Comparison of ENCODE assay signal across 8 cellular contexts in genomic region chr3:57227204-57227929, GRCh38. TPM values are rescaled to one million over a fixed set of nuclear protein-coding genes. Genes with fewer than 3 reads are reported as not detected.
DNase-seq lines count a peak whose midpoint lies in the region; ATAC-seq and TF ChIP-seq lines count a peak whose summit lies in the region.

Gene APPL1, plus strand, starts transcription at chr3:57227729. Its CDS starts 155 bp downstream, at chr3:57227884.

- no peaks in the 10 kb centered on the region for H3K36me3 ChIP-seq in HUES64 (ENCODE audit: insufficient read depth, low read length)
- no peaks in the 10 kb centered on the region for H3K36me3 ChIP-seq in Peyer's patch
- no peaks in the 10 kb centered on the region for H3K36me3 ChIP-seq in esophagus squamous epithelium

- TF ChIP-seq POLR2A in Peyer's patch (IDR thresholded peaks at IDR 0.05) (peak; percentile 60 to 75), esophagus squamous epithelium (IDR thresholded peaks at IDR 0.05) (peak in 3 of 4 donors; percentile 56 to 87 (median 81))

- H3K4me1 ChIP-seq in HUES64 (ENCODE audit: insufficient read depth, low read length) (peaks cover 15% of the 10 kb centered on the region), Peyer's patch (peaks cover 0 to 22% (median 3%) of the 10 kb centered on the region in 4 donors), esophagus squamous epithelium (peaks cover 10 to 37% (median 17%) of the 10 kb centered on the region in 3 donors)

- peak; percentile 92 for ATAC-seq in GM21515 (IDR thresholded peaks at IDR 0.05; ENCODE audit: unreplicated experiment)

- TF ChIP-seq CTCF in Peyer's patch (IDR thresholded peaks at IDR 0.05) (no peak), esophagus squamous epithelium (IDR thresholded peaks at IDR 0.05) (no peak)

- intact Hi-C loops in esophagus squamous epithelium (cut with DNase I) = no loop called here

- H3K27me3 ChIP-seq in HUES64 (ENCODE audit: insufficient read depth, low read length) = peaks cover 18% of the 10 kb centered on the region; the same call in 1 of the 2 replicates
- H3K27me3 ChIP-seq in Peyer's patch = no peaks in the 10 kb centered on the region
- H3K27me3 ChIP-seq in esophagus squamous epithelium = no peaks in the 10 kb centered on the region

- DNase-seq in DMS153 treated with DMSO at 0.1 percent for 48 hours (lab: John Stamatoyannopoulos, UW; ENCODE audit: unreplicated experiment) (peak; percentile 30), Peyer's patch (peak; percentile 87 to 96 (median 95)), activated T-helper 1 cell treated with Interleukin-2 at 50 U/mL for 16 hours (ENCODE audit: low read depth) (peak; percentile 82), esophagus squamous epithelium (lab: John Stamatoyannopoulos, UW) (peak; percentile 18), myocyte (ENCODE audit: low read depth) (peak; percentile 94)
- DNase-seq in stimulated activated CD8-positive, alpha-beta memory T cell treated with anti-CD3 and anti-CD28 coated beads, Interleukin-7, amount 100 ng/mL, for 4 hours (ENCODE audit: low read depth in 2 of 2) = peak; percentile 57 to 84

- H3K9me3 ChIP-seq in HUES64 (ENCODE audit: insufficient read depth, low read depth, low read length) = no peaks in the 10 kb centered on the region
- H3K9me3 ChIP-seq in Peyer's patch = no peaks in the 10 kb centered on the region
- no peaks in the 10 kb centered on the region for H3K9me3 ChIP-seq in esophagus squamous epithelium

- H3K4me3 ChIP-seq in HUES64 (ENCODE audit: low read length) (peak within 1 kb of the TSS; percentile 98), Peyer's patch (peak within 1 kb of the TSS; percentile 90 to 98 (median 94)), esophagus squamous epithelium (peak within 1 kb of the TSS; percentile 77 to 96 (median 82))

- WGBS in HUES64 = 2% methylated on average over 71 of the region's 71 CpGs
- WGBS in esophagus squamous epithelium, 2 donors = 0 to 2% methylated on average over 7 to 9 of the region's 71 CpGs

- peak within 1 kb of the TSS; percentile 82 for H3K9ac ChIP-seq in HUES64 (ENCODE audit: low read depth, low read length)

- H3K27ac ChIP-seq in HUES64 (ENCODE audit: low read depth, low read length) (peak within 1 kb of the TSS; percentile 72), Peyer's patch (peak within 1 kb of the TSS; percentile 87 to 95 (median 92)), esophagus squamous epithelium (peak within 1 kb of the TSS; percentile 88 to 97 (median 95))

RNA-seq across cellular contexts. Expression of gene APPL1, which starts in this region (rescaled TPM):
- 19.6 TPM for polyA plus RNA-seq in HUES64 (2013, experiment 1 of 2)
- polyA plus RNA-seq in HUES64 (2013, experiment 2 of 2) = 18.8 TPM
- 10 to 100 TPM; 28.6 to 39.2 (median 33.0) TPM for total RNA-seq in Peyer's patch
- total RNA-seq in esophagus squamous epithelium = 10 to 100 TPM; 27.2 to 54.2 (median 41.4) TPM
- 35.7 and 42.9 TPM in 2 replicates for total RNA-seq in myocyte
- 9.3 TPM for polyA plus RNA-seq in myocyte (2012)

Comparison
In these comparisons a context has a peak if more than half of its experiments do, and no peak if none do; other contexts are left out.
1. Peak in every context shown above with its lines: DNase-seq, ATAC-seq, H3K4me3 ChIP-seq and H3K27ac ChIP-seq.
2. DNase-seq: peak in every context shown above with its lines; median percentile 95 in Peyer's patch; 94 in myocyte; 82 in activated T-helper 1 cell treated with Interleukin-2 at 50 U/mL for 16 hours; 70 in stimulated activated CD8-positive, alpha-beta memory T cell treated with anti-CD3 and anti-CD28 coated beads, Interleukin-7, amount 100 ng/mL, for 4 hours; 30 in DMS153 treated with DMSO at 0.1 percent for 48 hours; 18 in esophagus squamous epithelium.